8 cellular contexts compared by ENCODE assay signal in the genomic region with DNA sequence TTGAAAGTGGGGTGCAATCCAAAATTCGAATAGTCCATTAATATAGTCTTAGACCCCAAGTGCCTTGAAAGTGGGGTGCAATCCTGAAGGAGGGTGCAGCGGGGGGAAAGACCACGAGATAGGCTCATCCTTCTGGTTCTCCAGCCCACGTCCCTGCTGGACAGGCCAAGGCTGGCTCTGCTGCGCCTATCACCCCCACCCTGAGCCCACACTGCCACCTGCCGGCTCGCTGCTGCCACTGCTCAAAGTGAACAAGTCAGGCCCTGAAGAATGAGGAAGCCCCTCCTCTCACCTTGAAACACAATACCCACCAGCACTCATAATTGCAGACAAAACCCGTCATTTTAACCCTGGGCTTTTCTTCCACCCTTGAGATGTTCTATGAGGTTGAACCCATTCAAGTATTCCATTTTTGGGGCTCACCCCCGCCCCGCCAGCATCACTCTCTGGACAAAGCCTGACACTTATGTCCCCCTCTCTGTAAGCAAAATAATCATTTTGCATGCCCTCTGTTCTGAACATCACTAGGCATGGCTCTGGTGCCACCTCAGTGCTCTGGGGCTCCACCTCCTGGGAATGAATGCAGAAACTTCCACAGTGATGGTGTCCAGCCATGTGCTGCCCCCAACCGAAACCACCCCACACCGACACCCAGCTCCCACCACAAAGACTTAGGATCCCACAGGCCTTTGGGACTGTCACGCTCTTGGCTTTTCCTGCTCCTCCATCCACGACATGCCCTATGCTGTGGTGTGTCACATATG.
DNase-seq lines count a peak whose midpoint lies in the region; ATAC-seq and TF ChIP-seq lines count a peak whose summit lies in the region.

No MANE protein-coding gene starts in this region.

- ATAC-seq in HG02571 (IDR thresholded peaks at IDR 0.05; ENCODE audit: unreplicated experiment) (peak; percentile 54), HG03039 (IDR thresholded peaks at IDR 0.05; ENCODE audit: unreplicated experiment) (no peak)

- no peaks in the 10 kb centered on the region for H3K36me3 ChIP-seq in WERI-Rb-1
- H3K36me3 ChIP-seq in brain microvascular endothelial cell (replicated peaks): no peaks in the 10 kb centered on the region

- H3K27ac ChIP-seq in WERI-Rb-1: no peak overlapping the region
- no peak overlapping the region for H3K27ac ChIP-seq in brain microvascular endothelial cell

- DNase-seq in GF-D8 (lab: John Stamatoyannopoulos, UW): peak; percentile 6
- peak; percentile 38 for DNase-seq in NCI-H2107 treated with DMSO at 0.1 percent for 48 hours (lab: John Stamatoyannopoulos, UW; ENCODE audit: unreplicated experiment)
- DNase-seq in WERI-Rb-1: peak; percentile 84
- peak; percentile 53 for DNase-seq in brain microvascular endothelial cell
- peak; percentile 64 for DNase-seq in iris pigment epithelial cell (ENCODE audit: low read depth)
- DNase-seq in stimulated activated CD4-positive, alpha-beta T cell treated with anti-CD3 and anti-CD28 coated beads, Interleukin-1b, Interleukin-23, amount 100 ng/mL, for 1 hour (ENCODE audit: low read depth in 2 of 2): peak; percentile 23 to 51

- no peak overlapping the region for H3K4me3 ChIP-seq in WERI-Rb-1 (ENCODE audit: low read depth, low read length)
- no peak overlapping the region for H3K4me3 ChIP-seq in brain microvascular endothelial cell (ENCODE audit: low read depth, low read length)

- in situ Hi-C loops in brain microvascular endothelial cell (cut with HindIII; ENCODE audit: low pct_ligation_motif_present, low sequenced_read_pairs): no loop called here

- H3K27me3 ChIP-seq in WERI-Rb-1 (ENCODE audit: insufficient read depth, low read depth, severe bottlenecking) (no peaks in the 10 kb centered on the region), brain microvascular endothelial cell (replicated peaks) (no peaks in the 10 kb centered on the region)

- H3K9me3 ChIP-seq in WERI-Rb-1 (ENCODE audit: severe bottlenecking): no peaks in the 10 kb centered on the region

- peak; percentile 97 for TF ChIP-seq CTCF in WERI-Rb-1 (IDR thresholded peaks at IDR 0.05; ENCODE audit: low read depth, low read length)
- peak; percentile 99 for TF ChIP-seq CTCF in brain microvascular endothelial cell (IDR thresholded peaks at IDR 0.05; ENCODE audit: low read depth, low read length, missing control alignments)

Comparison
In these comparisons a context has a peak if more than half of its experiments do, and no peak if none do; other contexts are left out.
1. DNase-seq: peak in every context shown above with its lines; median percentile 84 in WERI-Rb-1; 64 in iris pigment epithelial cell; 53 in brain microvascular endothelial cell; 38 in NCI-H2107 treated with DMSO at 0.1 percent for 48 hours; 37 in stimulated activated CD4-positive, alpha-beta T cell treated with anti-CD3 and anti-CD28 coated beads, Interleukin-1b, Interleukin-23, amount 100 ng/mL, for 1 hour; 6 in GF-D8.